In genomic region chr4:20700007-20700761, GRCh38 we compare ENCODE assay signal across 8 cellular contexts. TPM values are rescaled to one million over a fixed set of nuclear protein-coding genes. Genes with fewer than 3 reads are reported as not detected.
A peak's percentile ranks its signal among the peaks of the same experiment; 100 is the strongest.
DNase-seq lines count a peak whose midpoint lies in the region; TF ChIP-seq lines count a peak whose summit lies in the region.

TSS of gene PACRGL (plus strand) at chr4:20700458. CDS start at chr4:20704482, 4,024 bp downstream.

- no peak within 1 kb of the TSS for H4K8ac ChIP-seq in H9 (replicated peaks; ENCODE audit: insufficient read length, low read depth, low read length)

- peak within 1 kb of the TSS; percentile 91; the same call in 1 of the 2 replicates for H3K14ac ChIP-seq in H9 (ENCODE audit: insufficient read depth, low read length)

- no peaks in the 10 kb centered on the region; the same call in 1 of the 2 replicates for H3K27me3 Mint-ChIP-seq in H9 (ENCODE audit: low read depth)
- H3K27me3 Mint-ChIP-seq in nephron (ENCODE audit: low read depth) = no peaks in the 10 kb centered on the region
- peaks cover 7% of the 10 kb centered on the region for H3K27me3 Mint-ChIP-seq in stimulated activated naive CD8-positive, alpha-beta T cell treated with anti-CD3 and anti-CD28 coated beads, Interleukin-15, Interleukin-2, amounts not matched to agents 100 ng/mL and 50 ng/mL, for 24 hours

- H3K4me3 Mint-ChIP-seq in H9 = peak within 1 kb of the TSS; percentile 86 to 89
- peak within 1 kb of the TSS; percentile 92 to 98 (median 97) for H3K4me3 Mint-ChIP-seq in nephron
- peak within 1 kb of the TSS; percentile 85 for H3K4me3 Mint-ChIP-seq in stimulated activated naive CD8-positive, alpha-beta T cell treated with anti-CD3 and anti-CD28 coated beads, Interleukin-15, Interleukin-2, amounts not matched to agents 100 ng/mL and 50 ng/mL, for 24 hours

- no peaks in the 10 kb centered on the region for H4K20me1 ChIP-seq in H9 (ENCODE audit: control insufficient read depth, insufficient read depth, insufficient read length)

- no peaks in the 10 kb centered on the region for H3K9me3 ChIP-seq in H9 (ENCODE audit: control insufficient read depth, low read depth, low read length)
- no peaks in the 10 kb centered on the region for H3K9me3 ChIP-seq in MG63

- peak within 1 kb of the TSS; percentile 68 for H4K5ac ChIP-seq in H9 (ENCODE audit: insufficient read length, low read depth, low read length)

- no peaks in the 10 kb centered on the region for H3K23me2 ChIP-seq in H9 (ENCODE audit: insufficient read length, low read depth, low read length, poor library complexity, severe bottlenecking)

- no peak within 1 kb of the TSS for H4K91ac ChIP-seq in H9 (ENCODE audit: insufficient read length, low read depth, low read length)

- no peak within 1 kb of the TSS for H2BK20ac ChIP-seq in H9 (ENCODE audit: low read depth, low read length, poor library complexity, severe bottlenecking)

- H3K4me1 ChIP-seq in H9 (ENCODE audit: insufficient read depth, low read length) = peaks cover 3% of the 10 kb centered on the region; the same call in 1 of the 2 replicates

- H3K36me3 ChIP-seq in MG63 = peaks cover 3% of the 10 kb centered on the region; the same call in 1 of the 2 replicates

- no peak within 1 kb of the TSS for H2BK5ac ChIP-seq in H9 (ENCODE audit: insufficient read length, low read length)

- no peak within 1 kb of the TSS for H2AK5ac ChIP-seq in H9 (ENCODE audit: insufficient read length, low read length)

- peak within 1 kb of the TSS; percentile 45 for H2BK12ac ChIP-seq in H9 (ENCODE audit: insufficient read length, low read depth, low read length)

- no peaks in the 10 kb centered on the region for H3K27me3 ChIP-seq in H9 (ENCODE audit: insufficient read depth, low read length)
- H3K27me3 ChIP-seq in MG63 = no peaks in the 10 kb centered on the region

- peak within 1 kb of the TSS; percentile 75 for H3K18ac ChIP-seq in H9 (ENCODE audit: insufficient read length, low read depth, low read length)

- no peak within 1 kb of the TSS for H2BK120ac ChIP-seq in H9 (ENCODE audit: low read depth, low read length, poor library complexity, severe bottlenecking)

- peak within 1 kb of the TSS; percentile 79 for H3K4me3 ChIP-seq in MG63
- H3K4me3 ChIP-seq in fibroblast of the aortic adventitia (ENCODE audit: low read depth, low read length) = peak within 1 kb of the TSS; percentile 95

- H3K36me3 Mint-ChIP-seq in H9 (ENCODE audit: insufficient read depth in 1 of 3, low read depth in 3 of 3) (peaks cover 7 to 15% (median 10%) of the 10 kb centered on the region in 3 experiments; a peak in 5 of 7 replicates), nephron (ENCODE audit: low read depth) (peaks cover 8% of the 10 kb centered on the region)
- H3K36me3 Mint-ChIP-seq in stimulated activated naive CD8-positive, alpha-beta T cell treated with anti-CD3 and anti-CD28 coated beads, Interleukin-15, Interleukin-2, amounts not matched to agents 100 ng/mL and 50 ng/mL, for 24 hours (ENCODE audit: low read depth) = peaks cover 11% of the 10 kb centered on the region

- TF ChIP-seq CTCF in H9 (conservative IDR thresholded peaks at IDR 0.05) (no peak), fibroblast of the aortic adventitia (IDR thresholded peaks at IDR 0.05; ENCODE audit: insufficient read depth, low read length) (no peak), nephron (IDR thresholded peaks at IDR 0.05; ENCODE audit: unreplicated experiment in 3 of 3) (no peak)

- peak within 1 kb of the TSS; percentile 79 for H3K4me2 ChIP-seq in H9 (ENCODE audit: insufficient read depth, insufficient read length, low read length)

- H2AFZ ChIP-seq in H9 (ENCODE audit: low read length) = peak within 1 kb of the TSS; percentile 93

- H3K79me1 ChIP-seq in H9 (ENCODE audit: insufficient read depth, low read depth, low read length, poor library complexity, severe bottlenecking) = no peaks in the 10 kb centered on the region

- no peak within 1 kb of the TSS for H3K23ac ChIP-seq in H9 (ENCODE audit: insufficient read length, low read depth, low read length)

- DNase-seq in ELR (ENCODE audit: low read depth) (peak; percentile 95), H9 (peak; percentile 97), MG63 (peak; percentile 91), SHP77 treated with DMSO at 0.1 percent for 48 hours (lab: John Stamatoyannopoulos, UW) (peak; percentile 63), fibroblast of the aortic adventitia (ENCODE audit: low read depth) (peak; percentile 88)
- peak; percentile 96 for DNase-seq in activated effector memory CD4-positive, alpha-beta T cell treated with anti-CD3 and anti-CD28 coated beads, Interleukin-2, amount 50 U/mL, for 16 hours

- no CpG with 5 or more reads among the region's 60 CpGs for WGBS in H9 (ENCODE audit: extremely low coverage, insufficient read length, low lambda C conversion rate)

- peaks cover 9 to 15% of the 10 kb centered on the region in 2 experiments for H3K4me1 Mint-ChIP-seq in H9
- peaks cover 30% of the 10 kb centered on the region for H3K4me1 Mint-ChIP-seq in nephron
- peaks cover 32% of the 10 kb centered on the region for H3K4me1 Mint-ChIP-seq in stimulated activated naive CD8-positive, alpha-beta T cell treated with anti-CD3 and anti-CD28 coated beads, Interleukin-15, Interleukin-2, amounts not matched to agents 100 ng/mL and 50 ng/mL, for 24 hours (ENCODE audit: low read depth)

- H3T11ph ChIP-seq in H9 (ENCODE audit: low read length) = no peak within 1 kb of the TSS

- peak within 1 kb of the TSS; percentile 83 to 99 (median 92) for H3K27ac Mint-ChIP-seq in H9
- peak within 1 kb of the TSS; percentile 92 to 98 (median 98) for H3K27ac Mint-ChIP-seq in nephron
- peak within 1 kb of the TSS; percentile 86 for H3K27ac Mint-ChIP-seq in stimulated activated naive CD8-positive, alpha-beta T cell treated with anti-CD3 and anti-CD28 coated beads, Interleukin-15, Interleukin-2, amounts not matched to agents 100 ng/mL and 50 ng/mL, for 24 hours

- H3K79me2 ChIP-seq in H9 (ENCODE audit: insufficient read depth, low read length) = peaks cover 5% of the 10 kb centered on the region; the same call in 1 of the 2 replicates

- H3K9me3 Mint-ChIP-seq in H9 (no peaks in the 10 kb centered on the region; a peak in 1 of 5 replicates), nephron (no peaks in the 10 kb centered on the region)
- H3K9me3 Mint-ChIP-seq in stimulated activated naive CD8-positive, alpha-beta T cell treated with anti-CD3 and anti-CD28 coated beads, Interleukin-15, Interleukin-2, amounts not matched to agents 100 ng/mL and 50 ng/mL, for 24 hours = no peaks in the 10 kb centered on the region

- H2BK15ac ChIP-seq in H9 (ENCODE audit: low read depth, low read length) = no peak within 1 kb of the TSS

- H3K4ac ChIP-seq in H9 (ENCODE audit: low read depth, low read length) = no peak within 1 kb of the TSS

- no peak within 1 kb of the TSS for H3K56ac ChIP-seq in H9 (ENCODE audit: insufficient read length, low read depth, low read length)

- H3K27ac ChIP-seq in H9 (ENCODE audit: insufficient read length, low read depth, low read length) = no peak within 1 kb of the TSS

- peak within 1 kb of the TSS; percentile 82 for H3K9ac ChIP-seq in H9 (ENCODE audit: extremely low read depth, insufficient read length, low read length)

RNA-seq across cellular contexts. Expression of gene PACRGL, which starts in this region (rescaled TPM):
- total RNA-seq in H9 (2021) (17.9 and 18.7 TPM in 2 replicates), fibroblast of the aortic adventitia (ENCODE audit: low replicate concordance) (20.3 and 29.6 TPM in 2 replicates)
- 8.4 and 44.2 TPM in 2 replicates for total RNA-seq in MG63 (2014; rRNA removed; shearing (Covaris generic); ENCODE audit: low replicate concordance)
